Comparison of ENCODE assay signal across 8 cellular contexts in genomic region chr3:49021213-49021812, GRCh38.
DNase-seq lines count a peak whose midpoint lies in the region; TF ChIP-seq lines count a peak whose summit lies in the region.

No MANE protein-coding gene starts in this region.

- no peak for TF ChIP-seq CTCF in GM20000 (IDR thresholded peaks at IDR 0.05; ENCODE audit: extremely low read depth, missing control alignments)

- DNase-seq in COLO668 (lab: John Stamatoyannopoulos, UW; ENCODE audit: unreplicated experiment) (peak; percentile 98), GM20000 (ENCODE audit: low spot score) (peak; percentile 97), HS-5 (ENCODE audit: low read depth) (peak; percentile 94), NK-92 (lab: John Stamatoyannopoulos, UW; ENCODE audit: unreplicated experiment) (peak; percentile 75), medulla oblongata (ENCODE audit: extremely low spot score) (peak; percentile 99)
- peak; percentile 99 for DNase-seq in activated CD8-positive, alpha-beta memory T cell treated with anti-CD3 and anti-CD28 coated beads for 24 hours
- DNase-seq in effector CD8-positive, alpha-beta T cell (lab: John Stamatoyannopoulos, UW): peak; percentile 97
- DNase-seq in stimulated activated CD4-positive, alpha-beta T cell treated with anti-CD3 and anti-CD28 coated beads, TNF-alpha, amount 100 ng/mL, for 48 hours (ENCODE audit: low read depth in 3 of 3): peak; percentile 96 to 99 (median 98)

Comparison
In these comparisons a context has a peak if more than half of its experiments do, and no peak if none do; other contexts are left out.
1. Peak in every context shown above with its lines: DNase-seq.